23 cellular contexts compared by ENCODE assay signal in genomic region chr3:13637311-13637891, GRCh38.
"Had no signal": no experiment of that assay in that cellular context is flagged by ENCODE, and none has a peak within 500 bp of the region (broad histone marks: within the 10 kb centered on the region; RNA-seq: fewer than 3 reads in every experiment).

No MANE protein-coding gene starts in this region.

- H3K36me3 Mint-ChIP-seq: activated naive CD8-positive, alpha-beta T cell; naive B cell had no signal

- H3K27ac ChIP-seq: adrenal gland, ascending aorta, brain microvascular endothelial cell, colonic mucosa, esophagus muscularis mucosa, left lung, thyroid gland had no signal

- H3K27ac Mint-ChIP-seq: activated naive CD8-positive, alpha-beta T cell; activated T-cell treated with anti-CD3 and anti-CD28 coated beads, Interleukin-2, amount 50 U/mL, for 24 hours; activated T-helper 2 cell treated with anti-CD3 and anti-CD28 coated beads, Interferon-gamma antibody, Interleukin-2, Interleukin-4, amounts not matched to agents 10 μg/mL and 5 μg/mL and 100 μg/mL, durations not matched to agents 14 hours and 24 hours and 36 hours; naive B cell; stimulated activated naive CD8-positive, alpha-beta T cell treated with anti-CD3 and anti-CD28 coated beads, Interleukin-15, Interleukin-2, amounts not matched to agents 100 ng/mL and 50 ng/mL, for 24 hours; T-helper 2 cell treated with Interferon-gamma antibody and Interleukin-4, amounts not matched to agents 5 μg/mL and 100 μg/mL, for 36 hours had no signal

- H3K9me3 ChIP-seq: adrenal gland, ascending aorta, colonic mucosa, esophagus muscularis mucosa, left lung, thyroid gland had no signal

- H3K4me1 Mint-ChIP-seq: naive B cell had no signal

- H3K4me3 ChIP-seq: adrenal gland, ascending aorta, colonic mucosa, esophagus muscularis mucosa, left lung, lung, thyroid gland had no signal

- DNase-seq: activated CD4-positive, alpha-beta T cell treated with anti-CD3 and anti-CD28 coated beads, Interleukin-2, amount 50 U/mL, for 4 hours; activated CD8-positive, alpha-beta memory T cell treated with anti-CD3 and anti-CD28 coated beads for 24 hours; activated CD8-positive, alpha-beta memory T cell treated with anti-CD3 and anti-CD28 coated beads, Interleukin-2, amount 50 U/mL, for 4 hours; activated naive CD4-positive, alpha-beta T cell; activated T-cell treated with anti-CD3 and anti-CD28 coated beads, Interleukin-2, amount 50 U/mL, for 24 hours; adrenal gland; brain microvascular endothelial cell; caudate nucleus; colonic mucosa; hippocampal formation; kidney glomerular epithelial cell; naive B cell; stimulated activated CD4-positive, alpha-beta T cell treated with anti-CD3 and anti-CD28 coated beads, Interleukin-1b, Interleukin-23, amount 100 ng/mL, for 48 hours; thyroid gland had no signal

- H3K27me3 ChIP-seq: adrenal gland, ascending aorta, brain microvascular endothelial cell, colonic mucosa, left lung, thyroid gland had no signal

- H3K9me3 Mint-ChIP-seq: activated T-cell treated with anti-CD3 and anti-CD28 coated beads, Interleukin-2, amount 50 U/mL, for 24 hours; activated T-helper 2 cell treated with anti-CD3 and anti-CD28 coated beads, Interferon-gamma antibody, Interleukin-2, Interleukin-4, amounts not matched to agents 10 μg/mL and 5 μg/mL and 100 μg/mL, durations not matched to agents 14 hours and 24 hours and 36 hours; naive B cell; neural crest cell; stimulated activated naive CD8-positive, alpha-beta T cell treated with anti-CD3 and anti-CD28 coated beads, Interleukin-15, Interleukin-2, amounts not matched to agents 100 ng/mL and 50 ng/mL, for 24 hours; T-helper 2 cell treated with Interferon-gamma antibody and Interleukin-4, amounts not matched to agents 5 μg/mL and 100 μg/mL, for 36 hours had no signal

- H3K4me1 ChIP-seq: adrenal gland, ascending aorta, colonic mucosa, esophagus muscularis mucosa, left lung, thyroid gland had no signal

- H3K27me3 Mint-ChIP-seq: activated naive CD8-positive, alpha-beta T cell; activated T-cell treated with anti-CD3 and anti-CD28 coated beads, Interleukin-2, amount 50 U/mL, for 24 hours; stimulated activated naive CD8-positive, alpha-beta T cell treated with anti-CD3 and anti-CD28 coated beads, Interleukin-15, Interleukin-2, amounts not matched to agents 100 ng/mL and 50 ng/mL, for 24 hours had no signal

- H3K36me3 ChIP-seq: adrenal gland, brain microvascular endothelial cell, colonic mucosa, left lung, thyroid gland had no signal

- H3K4me3 Mint-ChIP-seq: activated naive CD8-positive, alpha-beta T cell; activated T-cell treated with anti-CD3 and anti-CD28 coated beads, Interleukin-2, amount 50 U/mL, for 24 hours; neural crest cell; stimulated activated naive CD8-positive, alpha-beta T cell treated with anti-CD3 and anti-CD28 coated beads, Interleukin-15, Interleukin-2, amounts not matched to agents 100 ng/mL and 50 ng/mL, for 24 hours; T-helper 2 cell treated with Interferon-gamma antibody and Interleukin-4, amounts not matched to agents 5 μg/mL and 100 μg/mL, for 36 hours had no signal
